Comparison of ENCODE assay signal across 8 cellular contexts in the genomic region with DNA sequence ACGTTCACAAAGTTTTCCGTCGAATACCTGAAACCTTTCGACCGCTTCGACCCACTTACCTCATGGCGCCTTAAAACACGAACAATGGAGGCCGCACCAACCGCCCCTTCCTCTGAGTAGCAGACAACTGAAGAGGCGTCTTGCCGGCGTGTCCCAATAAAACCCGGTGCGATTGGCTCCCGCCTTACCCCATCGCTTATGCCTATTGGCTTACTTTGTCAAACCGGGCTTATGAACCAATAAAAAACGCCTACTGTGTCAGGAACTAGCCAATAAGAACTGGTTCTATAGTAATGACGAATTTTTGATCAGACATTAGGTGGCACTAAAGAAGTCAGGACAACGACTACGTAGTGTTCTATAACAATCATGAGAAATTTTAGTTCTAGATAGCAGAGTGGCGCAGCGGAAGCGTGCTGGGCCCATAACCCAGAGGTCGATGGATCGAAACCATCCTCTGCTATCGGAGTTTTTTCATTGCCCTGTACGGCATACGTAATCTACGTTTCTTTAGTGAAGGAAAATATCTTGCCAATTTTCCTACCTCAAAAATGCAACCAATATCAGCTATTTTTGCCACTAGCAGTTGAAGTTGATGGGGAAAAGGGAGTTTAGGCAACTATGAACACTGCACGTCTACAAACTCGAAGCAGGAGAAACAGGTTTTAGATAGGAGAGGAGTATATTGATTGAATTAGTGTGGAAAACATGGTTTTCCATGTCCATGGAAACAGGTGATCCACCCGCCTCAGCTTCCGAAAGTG. TPM values are rescaled to one million over a fixed set of nuclear protein-coding genes. Genes with fewer than 3 reads are reported as not detected.
A peak's percentile ranks its signal among the peaks of the same experiment; 100 is the strongest.
DNase-seq lines count a peak whose midpoint lies in the region; ATAC-seq, FAIRE-seq and TF ChIP-seq lines count a peak whose summit lies in the region.

A gene (minus strand): TSS at position 135 of the 764 bp plus-strand sequence. CDS start 71 bp downstream, at position 64.

- intact Hi-C loops in Right ventricle myocardium superior (cut with DNase I) (no loop called here), pancreas (cut with DNase I) (no loop called here)

- WGBS in pancreas, 2 donors = 0 to 1% methylated on average over 35 of the region's 35 CpGs
- 0 to 1% methylated on average over 35 of the region's 35 CpGs for WGBS in tibial nerve, 2 donors

- H3K27ac ChIP-seq in pancreas (peak within 1 kb of the TSS; percentile 78 to 93 (median 88)), tibial nerve (peak within 1 kb of the TSS; percentile 75 to 92 (median 90))

- DNase-seq in GM12865 (ENCODE audit: low read depth) (peak; percentile 100), NCI-H1105 (lab: John Stamatoyannopoulos, UW) (peak; percentile 99), SKM-1 treated with dmso at 0.1 percent for 144 hours (lab: John Stamatoyannopoulos, UW; ENCODE audit: unreplicated experiment) (peak; percentile 100), Right ventricle myocardium superior (peak; percentile 98), pancreas (peak; percentile 94 to 98 (median 97)), tibial nerve (ENCODE audit: low spot score in 2 of 2) (peak; percentile 93 to 95)
- peak; percentile 91 for DNase-seq in activated naive CD8-positive, alpha-beta T cell treated with anti-CD3 and anti-CD28 coated beads, Interleukin-2, amount 50 U/mL, for 16 hours (ENCODE audit: low read depth, low spot score)

- H3K4me3 ChIP-seq in GM12865 (ENCODE audit: low read depth, low read length) = peak within 1 kb of the TSS; percentile 97
- peak within 1 kb of the TSS; percentile 52 to 88 (median 78) for H3K4me3 ChIP-seq in pancreas
- peak within 1 kb of the TSS; percentile 54 to 92 (median 79) for H3K4me3 ChIP-seq in tibial nerve

- TF ChIP-seq POLR2A in tibial nerve (IDR thresholded peaks at IDR 0.05) = peak; percentile 68 to 88

- H3K27me3 ChIP-seq in pancreas (no peaks in the 10 kb centered on the region), tibial nerve (no peaks in the 10 kb centered on the region)

- peak; percentile 86 to 95 for TF ChIP-seq EP300 in tibial nerve (IDR thresholded peaks at IDR 0.05)

- FAIRE-seq in pancreas (lab: Jason Lieb, UNC) = peak; percentile 98

- H3K36me3 ChIP-seq in pancreas (peaks cover 4 to 28% (median 22%) of the 10 kb centered on the region in 3 donors), tibial nerve (peaks cover 2 to 33% (median 19%) of the 10 kb centered on the region in 3 donors)

- ATAC-seq in HG02642 (IDR thresholded peaks at IDR 0.05; ENCODE audit: poor library complexity, unreplicated experiment) (peak; percentile 89), Right ventricle myocardium superior (ENCODE audit: poor library complexity) (peak; percentile 96), pancreas (peak; percentile 90 to 96 (median 92))

- TF ChIP-seq CTCF in GM12865 (IDR thresholded peaks at IDR 0.05; ENCODE audit: insufficient read depth, low read depth, low read length, missing control alignments) = peak; percentile 1
- no peak for TF ChIP-seq CTCF in pancreas (IDR thresholded peaks at IDR 0.05)
- TF ChIP-seq CTCF in tibial nerve (IDR thresholded peaks at IDR 0.05) = peak in 3 of 5 experiments; percentile 32 to 56 (median 39)

- H3K4me1 ChIP-seq in pancreas = peaks cover 10 to 20% (median 19%) of the 10 kb centered on the region in 3 donors
- peaks cover 0 to 25% (median 9%) of the 10 kb centered on the region in 4 donors for H3K4me1 ChIP-seq in tibial nerve

- H3K9me3 ChIP-seq in pancreas = no peaks in the 10 kb centered on the region
- H3K9me3 ChIP-seq in tibial nerve = no peaks in the 10 kb centered on the region

RNA-seq across cellular contexts. Expression of the gene that starts here (rescaled TPM):
- 55.3 TPM for total RNA-seq in Right ventricle myocardium superior
- total RNA-seq in pancreas = 10 to 100 TPM; 30.5 to 63.2 (median 54.3) TPM
- 10 to 100 TPM; 25.7 to 61.3 TPM for polyA plus RNA-seq in pancreas
- total RNA-seq in tibial nerve = 100 to 1,000 TPM in 1 of 4 donors, 10 to 100 TPM in 3; 62.8 to 102 (median 76.7) TPM

Comparison
In these comparisons a context has a peak if more than half of its experiments do, and no peak if none do; other contexts are left out.
1. Peak in every context shown above with its lines: DNase-seq, ATAC-seq, H3K4me3 ChIP-seq and H3K27ac ChIP-seq.
2. CTCF ChIP-seq: peak in GM12865 (single experiment) and tibial nerve (3 of 5); none in pancreas (0 of 4).